Comparison of ENCODE assay signal across 8 cellular contexts in the genomic region with DNA sequence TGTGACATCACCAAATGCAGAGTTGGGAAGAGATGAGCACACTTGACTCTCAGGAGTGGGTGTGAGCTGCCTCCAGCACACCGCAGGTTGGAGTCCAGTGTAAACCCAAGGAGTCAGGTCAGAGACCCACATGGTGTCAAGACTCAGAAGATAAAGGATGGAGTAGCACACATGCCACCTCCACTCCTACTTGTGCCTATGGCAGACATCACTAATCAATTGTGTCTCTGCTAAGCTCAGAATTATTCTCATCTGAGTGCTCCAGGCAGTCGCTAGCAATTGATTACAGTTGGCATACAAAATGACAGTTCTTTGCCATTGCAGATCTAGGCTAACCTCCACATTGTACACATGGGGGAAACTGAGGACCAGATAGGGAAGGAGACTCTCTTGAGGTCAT.
"Had no signal": no experiment of that assay in that cellular context is flagged by ENCODE, and none has a peak within 500 bp of the region (broad histone marks: within the 10 kb centered on the region; RNA-seq: fewer than 3 reads in every experiment).

No MANE protein-coding gene starts in this region.

- ATAC-seq: GM12878 had no signal

- FAIRE-seq: G401.6, GM12878, GM12891, GM12892, GM18507, GM19239 had no signal

- DNase-seq: GDM1, GF-D8 had no signal

- H3K4me3 ChIP-seq: GM12878 had no signal
